14 cellular contexts compared by ENCODE assay signal in genomic region chr12:1099158-1099557, GRCh38.
DNase-seq lines count a peak whose midpoint lies in the region; ATAC-seq, FAIRE-seq and TF ChIP-seq lines count a peak whose summit lies in the region.
"Had no signal": no experiment of that assay in that cellular context is flagged by ENCODE, and none has a peak within 500 bp of the region (broad histone marks: within the 10 kb centered on the region; RNA-seq: fewer than 3 reads in every experiment).

No MANE protein-coding gene starts in this region.

- H2AFZ ChIP-seq in GM12878 (ENCODE audit: control insufficient read depth, low read depth, low read length), result no peak overlapping the region
- H2AFZ ChIP-seq: PC-9 had no signal

- no peaks in the 10 kb centered on the region for H3K79me2 ChIP-seq in GM12878 (ENCODE audit: control insufficient read depth, insufficient read depth, low read length)

- H4K20me1 ChIP-seq in GM12878 (ENCODE audit: control insufficient read depth, insufficient read depth), result no peaks in the 10 kb centered on the region

- H3K36me3 ChIP-seq in GM06990 (ENCODE audit: control insufficient read depth, insufficient read depth, low read length), result no peaks in the 10 kb centered on the region
- H3K36me3 ChIP-seq in GM12878 (ENCODE audit: control insufficient read depth in 2 of 2, insufficient read depth in 2 of 2, low read length in 1 of 2), result no peaks in the 10 kb centered on the region
- H3K36me3 ChIP-seq in sigmoid colon, result no peaks in the 10 kb centered on the region
- H3K36me3 ChIP-seq: prostate gland, WERI-Rb-1 had no signal

- TF ChIP-seq EP300 in GM12878 (IDR thresholded peaks at IDR 0.05; ENCODE audit: borderline replicate concordance in 1 of 2, control insufficient read depth in 1 of 2, low read depth in 2 of 2, low read length in 2 of 2) (peak; percentile 44 to 73; a peak in 3 of 4 replicates), sigmoid colon (IDR thresholded peaks at IDR 0.05) (no peak)

- TF ChIP-seq POLR2A in GM12878 (IDR thresholded peaks at IDR 0.05; ENCODE audit: low read depth, low read length) (no peak), sigmoid colon (IDR thresholded peaks at IDR 0.05) (no peak)

- H3K27ac ChIP-seq in GM12878 (ENCODE audit: control insufficient read depth, insufficient read depth) (peak overlapping the region; percentile 68), sigmoid colon (no peak overlapping the region)
- H3K27ac ChIP-seq: PC-9, prostate gland, WERI-Rb-1 had no signal

- no peak for FAIRE-seq in GM12878 (lab: Jason Lieb, UNC)
- FAIRE-seq: islet of Langerhans had no signal

- RAD21 ChIA-PET in GM12878 (lab: Charles Lee; ENCODE audit: unreplicated experiment), result interaction anchor here (1.1 to 3.3 kb wide), 3 partner anchors 10 to 32 kb away, joined by 3 to 23 read pairs (median 9); no protein-coding TSS in a partner anchor

- SMC1A ChIA-PET in GM12878 (lab: Charles Lee; ENCODE audit: uncharacterized antibody, unreplicated experiment), result interaction anchor here (0.9 to 1.7 kb wide), 5 partner anchors 9 to 692 kb away, joined by 3 to 6 read pairs (median 3); no protein-coding TSS in a partner anchor

- intact Hi-C loops in GM12878 (cut with micrococcal nuclease; ENCODE audit: unreplicated experiment) (no loop called here), sigmoid colon (cut with DNase I) (loop anchor here (10.0 kb wide), 2 partner anchors 144 to 534 kb away; no protein-coding TSS in a partner anchor)

- WGBS in GM12878 (ENCODE audit: insufficient coverage, insufficient replicate concordance, low lambda C conversion rate, missing lambda C conversion rate), result 18% methylated on average over 2 of the region's 2 CpGs
- 14 to 67% methylated on average over 2 of the region's 2 CpGs for WGBS in sigmoid colon, 2 donors

- TF ChIP-seq RAD21 in GM12878 (IDR thresholded peaks at IDR 0.05; ENCODE audit: insufficient read depth, low read depth, low read length), result no peak

- POLR2A ChIA-PET in GM12878 (lab: Charles Lee), result no interaction called here

- no TSS peak for BruUV-seq in GM12878 (replicated peaks; lab: Mats Ljungman, UMichigan)

- no peaks in the 10 kb centered on the region for H3K27me3 ChIP-seq in GM06990 (replicated peaks; ENCODE audit: control insufficient read depth, insufficient read depth, low read length)
- no peaks in the 10 kb centered on the region for H3K27me3 ChIP-seq in GM12878 (replicated peaks in 1 of 2; ENCODE audit: control insufficient read depth in 2 of 2, insufficient read depth in 2 of 2, low read length in 1 of 2)
- H3K27me3 ChIP-seq in sigmoid colon, result no peaks in the 10 kb centered on the region

- H3K4me3 ChIP-seq in GM06990 (replicated peaks; ENCODE audit: low read depth, low read length) (no peak overlapping the region), GM12878 (no peak overlapping the region), sigmoid colon (no peak overlapping the region)
- H3K4me3 ChIP-seq: PC-9, prostate gland had no signal

- ATAC-seq in HG03159 (IDR thresholded peaks at IDR 0.05; ENCODE audit: unreplicated experiment) (peak; percentile 50), GM12878 (peak; percentile 86), SK-N-SH treated with all-trans-retinoic acid at 6 μM for 48 hours (no peak)

- peak; percentile 54 for DNase-seq in GM06990 (ENCODE audit: extremely low read depth, insufficient read length)
- DNase-seq in GM13976 (ENCODE audit: low spot score), result peak; percentile 60
- peak; percentile 53 for DNase-seq in GM12878 (ENCODE audit: low read depth, low spot score)
- no peak for DNase-seq in sigmoid colon
- DNase-seq in SW480 (ENCODE audit: low spot score), result no peak
- DNase-seq: erythroblast, NCI-H2029, NCI-H524 treated with DMSO at 0.1 percent for 48 hours, WERI-Rb-1 had no signal

- no peak overlapping the region for H3K9ac ChIP-seq in GM12878 (ENCODE audit: control insufficient read depth, insufficient read depth, low read length)

- TF ChIP-seq CTCF in GM06990 (IDR thresholded peaks at IDR 0.05; ENCODE audit: insufficient read depth, low read length, poor library complexity, severe bottlenecking), result no peak
- no peak for TF ChIP-seq CTCF in GM13976 (IDR thresholded peaks at IDR 0.05; ENCODE audit: borderline replicate concordance, control extremely low read depth, extremely low read depth, insufficient read depth, missing control alignments)
- no peak for TF ChIP-seq CTCF in GM12878 (IDR thresholded peaks at IDR 0.05 in 2 of 3, conservative IDR thresholded peaks at IDR 0.05 in 1 of 3; ENCODE audit: control insufficient read depth in 2 of 3, extremely low read depth in 1 of 3, insufficient read depth in 1 of 3, low read depth in 3 of 3, low read length in 3 of 3)
- TF ChIP-seq CTCF in sigmoid colon (IDR thresholded peaks at IDR 0.05), result no peak

- in situ Hi-C loops in GM13976 (cut with MboI; ENCODE audit: low sequenced_read_pairs, unreplicated experiment) (loop anchor here (10.0 kb wide), 3 partner anchors 144 to 534 kb away; no protein-coding TSS in a partner anchor), GM12878 (cut with MboI) (loop anchor here (5.0 kb wide), 1 partner anchor 532 kb away; no protein-coding TSS in a partner anchor)

- H3K4me1 ChIP-seq in GM12878 (ENCODE audit: control insufficient read depth, insufficient read depth, low read length) (peaks cover 27% of the 10 kb centered on the region), sigmoid colon (peaks cover 0 to 19% (median 2%) of the 10 kb centered on the region in 4 donors)
- H3K4me1 ChIP-seq: prostate gland had no signal

- H3K4me2 ChIP-seq in GM12878 (ENCODE audit: control insufficient read depth, insufficient read depth), result peak overlapping the region; percentile 81
- H3K4me2 ChIP-seq: PC-9 had no signal

- no peaks in the 10 kb centered on the region for H3K9me3 ChIP-seq in GM12878 (replicated peaks; ENCODE audit: control insufficient read depth, insufficient read depth, low read length)
- no peaks in the 10 kb centered on the region for H3K9me3 ChIP-seq in sigmoid colon
- H3K9me3 ChIP-seq: prostate gland had no signal

- CTCF ChIA-PET in GM12878 (lab: Yijun Ruan, JAX), result interaction anchor here (8.5 kb wide), 1 partner anchor 19 kb away, joined by 61 read pairs; no protein-coding TSS in a partner anchor

TF ChIP-seq in GM12878, 131 proteins besides CTCF, POLR2A, EP300 and RAD21 (continues in another document):
- TF ChIP-seq TCF12 (IDR thresholded peaks at IDR 0.05; ENCODE audit: low read depth, low read length), result peak; percentile 95
- peak in 1 of 2 experiments; percentile 44; a peak in 1 of 4 replicates for TF ChIP-seq ETV6 (conservative IDR thresholded peaks at IDR 0.05 in 1 of 2, IDR thresholded peaks at IDR 0.05 in 1 of 2; ENCODE audit: borderline replicate concordance in 1 of 2, low read depth in 1 of 2)
- TF ChIP-seq EGR1 (IDR thresholded peaks at IDR 0.05; ENCODE audit: borderline replicate concordance in 1 of 2, low read depth in 2 of 2, low read length in 2 of 2), result 0 out of 3 replicates have a peak, but pooled peaks of 1 of the 2 experiments have one; percentile 29
- TF ChIP-seq PAX5 (IDR thresholded peaks at IDR 0.05; ENCODE audit: borderline replicate concordance, low read depth, low read length), result peak; percentile 36; the same call in 1 of the 2 replicates
- 0 out of 2 replicates have a peak, but pooled peaks have one; percentile 53 for TF ChIP-seq PML (IDR thresholded peaks at IDR 0.05; ENCODE audit: low read length)
- no peak for TF ChIP-seq NRF1 (conservative IDR thresholded peaks at IDR 0.05; ENCODE audit: low read depth, low read length)
- TF ChIP-seq KAT2A (conservative IDR thresholded peaks at IDR 0.05; ENCODE audit: control insufficient read depth, low read depth, low read length), result no peak
- no peak for TF ChIP-seq SUZ12 (IDR thresholded peaks at IDR 0.05; ENCODE audit: unreplicated experiment)
- TF ChIP-seq GABPA (IDR thresholded peaks at IDR 0.05; ENCODE audit: low read depth), result peak; percentile 48; the same call in 1 of the 2 replicates
- no peak for TF ChIP-seq CHD1 (IDR thresholded peaks at IDR 0.05; ENCODE audit: low read depth, low read length)
- no peak for TF ChIP-seq RFX5 (IDR thresholded peaks at IDR 0.05; ENCODE audit: low read depth, low read length)
- peak; percentile 73; the same call in 1 of the 2 replicates for TF ChIP-seq DPF2 (IDR thresholded peaks at IDR 0.05)
- no peak for TF ChIP-seq MYC (IDR thresholded peaks at IDR 0.05; ENCODE audit: insufficient read depth, insufficient read length, insufficient replicate concordance, low read length, severe bottlenecking)

TF ChIP-seq in SK-N-SH treated with all-trans-retinoic acid at 6 μM for 48 hours, 23 proteins besides CTCF, POLR2A, EP300 and RAD21 (continues in another document):
- TF ChIP-seq BACH2 (CRISPR knock-in tag; IDR thresholded peaks at IDR 0.05; ENCODE audit: borderline replicate concordance) (no peak), ZNF70 (CRISPR knock-in tag; IDR thresholded peaks at IDR 0.05) (no peak), ZFP3 (CRISPR knock-in tag; IDR thresholded peaks at IDR 0.05) (no peak), ARNTL (CRISPR knock-in tag; IDR thresholded peaks at IDR 0.05; ENCODE audit: borderline replicate concordance, low read depth) (no peak), PATZ1 (CRISPR knock-in tag; IDR thresholded peaks at IDR 0.05; ENCODE audit: borderline replicate concordance) (no peak), ZNF8 (CRISPR knock-in tag; IDR thresholded peaks at IDR 0.05) (no peak)
- TF ChIP-seq, protein P1, sequence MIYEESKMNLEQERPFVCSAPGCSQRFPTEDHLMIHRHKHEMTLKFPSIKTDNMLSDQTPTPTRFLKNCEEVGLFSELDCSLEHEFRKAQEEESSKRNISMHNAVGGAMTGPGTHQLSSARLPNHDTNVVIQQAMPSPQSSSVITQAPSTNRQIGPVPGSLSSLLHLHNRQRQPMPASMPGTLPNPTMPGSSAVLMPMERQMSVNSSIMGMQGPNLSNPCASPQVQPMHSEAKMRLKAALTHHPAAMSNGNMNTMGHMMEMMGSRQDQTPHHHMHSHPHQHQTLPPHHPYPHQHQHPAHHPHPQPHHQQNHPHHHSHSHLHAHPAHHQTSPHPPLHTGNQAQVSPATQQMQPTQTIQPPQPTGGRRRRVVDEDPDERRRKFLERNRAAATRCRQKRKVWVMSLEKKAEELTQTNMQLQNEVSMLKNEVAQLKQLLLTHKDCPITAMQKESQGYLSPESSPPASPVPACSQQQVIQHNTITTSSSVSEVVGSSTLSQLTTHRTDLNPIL (CRISPR knock-in tag; IDR thresholded peaks at IDR 0.05; ENCODE audit: low read depth), result no peak

Comparison
In these comparisons a context has a peak if more than half of its experiments do, and no peak if none do; other contexts are left out.
1. DNase-seq: peak in GM06990 (single experiment), GM13976 (single experiment) and GM12878 (single experiment); none in sigmoid colon (single experiment) and SW480 (single experiment).